1 cellular context compared by ENCODE assay signal in the genomic region with DNA sequence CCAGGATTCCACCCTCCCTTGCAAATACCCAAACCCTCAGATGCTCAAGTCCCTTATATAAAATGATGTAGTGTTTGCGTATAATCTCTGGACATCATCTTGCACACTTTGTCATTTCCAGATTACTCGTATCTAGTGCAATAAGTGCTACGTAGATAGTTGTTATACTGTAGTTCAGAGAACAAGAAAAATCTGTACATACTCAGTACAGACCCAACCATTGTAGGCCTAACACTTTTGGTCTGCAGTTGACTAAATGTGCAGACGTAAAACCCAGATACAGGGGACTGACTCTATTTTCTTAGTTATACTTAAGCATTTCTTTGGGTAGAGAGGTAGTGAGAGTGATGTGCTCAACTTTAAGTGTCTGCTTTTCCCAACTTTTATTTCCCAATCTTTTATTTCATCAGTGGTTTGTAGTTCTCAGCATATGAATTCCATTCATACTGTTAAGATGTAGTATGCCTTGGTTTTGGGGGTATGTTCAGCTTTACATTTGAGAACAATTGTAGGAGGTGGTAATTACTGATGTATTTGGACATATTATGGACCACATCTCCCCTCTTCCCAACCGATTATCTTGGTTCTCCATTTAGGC.
TF ChIP-seq lines count a peak whose summit lies in the region.

No MANE protein-coding gene starts in this region.

TF ChIP-seq in HepG2, 621 proteins besides CTCF, POLR2A, EP300 and RAD21:
- TF ChIP-seq RBM22 (optimal IDR thresholded peaks at IDR 0.05; ENCODE audit: low read length) (peak; percentile 87), THAP11 (CRISPR knock-in tag; IDR thresholded peaks at IDR 0.05) (no peak), ZSCAN9 (CRISPR knock-in tag; IDR thresholded peaks at IDR 0.05; ENCODE audit: borderline replicate concordance) (no peak), ZNF354B (CRISPR knock-in tag; IDR thresholded peaks at IDR 0.05) (no peak), ZNF441 (CRISPR knock-in tag; IDR thresholded peaks at IDR 0.05; ENCODE audit: borderline replicate concordance) (no peak), SRSF4 (IDR thresholded peaks at IDR 0.05; ENCODE audit: low read depth, low read length, poor library complexity, severe bottlenecking) (no peak), REXO4 (CRISPR knock-in tag; IDR thresholded peaks at IDR 0.05; ENCODE audit: borderline replicate concordance) (no peak), ZNF430 (CRISPR knock-in tag; IDR thresholded peaks at IDR 0.05) (no peak), STAT6 (CRISPR knock-in tag; IDR thresholded peaks at IDR 0.05; ENCODE audit: borderline replicate concordance) (no peak), NFIC (IDR thresholded peaks at IDR 0.05; ENCODE audit: low read length) (0 out of 2 replicates have a peak, but pooled peaks have one; percentile 24), PAF1 (CRISPR knock-in tag; IDR thresholded peaks at IDR 0.05) (peak; percentile 46), POLR2G (IDR thresholded peaks at IDR 0.05; ENCODE audit: low read depth, low read length) (peak; percentile 65), ZNF225 (CRISPR knock-in tag; IDR thresholded peaks at IDR 0.05) (no peak), HDAC2 (CRISPR knock-in tag; IDR thresholded peaks at IDR 0.05) (no peak), FOXA1 (IDR thresholded peaks at IDR 0.05) (no peak), FOXA1 (CRISPR knock-in tag; IDR thresholded peaks at IDR 0.05) (no peak), PTBP1 (IDR thresholded peaks at IDR 0.05; ENCODE audit: low read depth, low read length, poor library complexity, severe bottlenecking) (no peak), RFXANK (CRISPR knock-in tag; IDR thresholded peaks at IDR 0.05) (no peak), ZNF652 (CRISPR knock-in tag; IDR thresholded peaks at IDR 0.05; ENCODE audit: borderline replicate concordance, low read depth) (no peak), ZNF318 (CRISPR knock-in tag; IDR thresholded peaks at IDR 0.05) (no peak), ZBTB7B (CRISPR knock-in tag; IDR thresholded peaks at IDR 0.05) (no peak), NR2F6 (IDR thresholded peaks at IDR 0.05) (no peak), NR2F6 (CRISPR knock-in tag; IDR thresholded peaks at IDR 0.05) (no peak), IRX3 (CRISPR knock-in tag; IDR thresholded peaks at IDR 0.05; ENCODE audit: borderline replicate concordance, low read depth) (no peak), ZNF550 (CRISPR knock-in tag; IDR thresholded peaks at IDR 0.05; ENCODE audit: borderline replicate concordance) (no peak), KDM2A (CRISPR knock-in tag; IDR thresholded peaks at IDR 0.05; ENCODE audit: borderline replicate concordance, low read depth) (no peak)
- TF ChIP-seq, protein P1, sequence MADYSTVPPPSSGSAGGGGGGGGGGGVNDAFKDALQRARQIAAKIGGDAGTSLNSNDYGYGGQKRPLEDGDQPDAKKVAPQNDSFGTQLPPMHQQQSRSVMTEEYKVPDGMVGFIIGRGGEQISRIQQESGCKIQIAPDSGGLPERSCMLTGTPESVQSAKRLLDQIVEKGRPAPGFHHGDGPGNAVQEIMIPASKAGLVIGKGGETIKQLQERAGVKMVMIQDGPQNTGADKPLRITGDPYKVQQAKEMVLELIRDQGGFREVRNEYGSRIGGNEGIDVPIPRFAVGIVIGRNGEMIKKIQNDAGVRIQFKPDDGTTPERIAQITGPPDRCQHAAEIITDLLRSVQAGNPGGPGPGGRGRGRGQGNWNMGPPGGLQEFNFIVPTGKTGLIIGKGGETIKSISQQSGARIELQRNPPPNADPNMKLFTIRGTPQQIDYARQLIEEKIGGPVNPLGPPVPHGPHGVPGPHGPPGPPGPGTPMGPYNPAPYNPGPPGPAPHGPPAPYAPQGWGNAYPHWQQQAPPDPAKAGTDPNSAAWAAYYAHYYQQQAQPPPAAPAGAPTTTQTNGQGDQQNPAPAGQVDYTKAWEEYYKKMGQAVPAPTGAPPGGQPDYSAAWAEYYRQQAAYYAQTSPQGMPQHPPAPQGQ (CRISPR knock-in tag; IDR thresholded peaks at IDR 0.05; ENCODE audit: borderline replicate concordance): no peak
- TF ChIP-seq, protein P2, sequence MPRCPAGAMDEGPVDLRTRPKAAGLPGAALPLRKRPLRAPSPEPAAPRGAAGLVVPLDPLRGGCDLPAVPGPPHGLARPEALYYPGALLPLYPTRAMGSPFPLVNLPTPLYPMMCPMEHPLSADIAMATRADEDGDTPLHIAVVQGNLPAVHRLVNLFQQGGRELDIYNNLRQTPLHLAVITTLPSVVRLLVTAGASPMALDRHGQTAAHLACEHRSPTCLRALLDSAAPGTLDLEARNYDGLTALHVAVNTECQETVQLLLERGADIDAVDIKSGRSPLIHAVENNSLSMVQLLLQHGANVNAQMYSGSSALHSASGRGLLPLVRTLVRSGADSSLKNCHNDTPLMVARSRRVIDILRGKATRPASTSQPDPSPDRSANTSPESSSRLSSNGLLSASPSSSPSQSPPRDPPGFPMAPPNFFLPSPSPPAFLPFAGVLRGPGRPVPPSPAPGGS (CRISPR knock-in tag; IDR thresholded peaks at IDR 0.05): no peak
- TF ChIP-seq, protein P3, sequence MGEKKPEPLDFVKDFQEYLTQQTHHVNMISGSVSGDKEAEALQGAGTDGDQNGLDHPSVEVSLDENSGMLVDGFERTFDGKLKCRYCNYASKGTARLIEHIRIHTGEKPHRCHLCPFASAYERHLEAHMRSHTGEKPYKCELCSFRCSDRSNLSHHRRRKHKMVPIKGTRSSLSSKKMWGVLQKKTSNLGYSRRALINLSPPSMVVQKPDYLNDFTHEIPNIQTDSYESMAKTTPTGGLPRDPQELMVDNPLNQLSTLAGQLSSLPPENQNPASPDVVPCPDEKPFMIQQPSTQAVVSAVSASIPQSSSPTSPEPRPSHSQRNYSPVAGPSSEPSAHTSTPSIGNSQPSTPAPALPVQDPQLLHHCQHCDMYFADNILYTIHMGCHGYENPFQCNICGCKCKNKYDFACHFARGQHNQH (CRISPR knock-in tag; IDR thresholded peaks at IDR 0.05): no peak
